1 cellular context compared by ENCODE assay signal in genomic region chr14:49641697-49642129, GRCh38.
A peak's percentile ranks its signal among the peaks of the same experiment; 100 is the strongest.
TF ChIP-seq lines count a peak whose summit lies in the region.

No MANE protein-coding gene starts in this region.

TF ChIP-seq in K562, 482 proteins besides CTCF, POLR2A, EP300 and RAD21:
- no peak for TF ChIP-seq MTA3 (IDR thresholded peaks at IDR 0.05; ENCODE audit: borderline replicate concordance)
- peak in 1 of 2 experiments; percentile 29; a peak in 2 of 4 replicates for TF ChIP-seq KDM1A (IDR thresholded peaks at IDR 0.05)
- TF ChIP-seq ZNF318 (IDR thresholded peaks at IDR 0.05; ENCODE audit: borderline replicate concordance in 1 of 2, low read depth in 1 of 2) = 0 out of 4 replicates have a peak, but pooled peaks of 1 of the 2 experiments have one; percentile 14
- TF ChIP-seq YY1 (IDR thresholded peaks at IDR 0.05; ENCODE audit: borderline replicate concordance in 1 of 3, control insufficient read depth in 1 of 3, extremely low read depth in 1 of 3, insufficient read depth in 3 of 3, insufficient read length in 1 of 3, insufficient replicate concordance in 2 of 3, low read depth in 1 of 3, low read length in 2 of 3) = peak in 1 of 3 experiments; percentile 33
- no peak for TF ChIP-seq STAT5A (IDR thresholded peaks at IDR 0.05; ENCODE audit: borderline replicate concordance, low read length)
